ENCODE assay signal across 22 cellular contexts in the genomic region with DNA sequence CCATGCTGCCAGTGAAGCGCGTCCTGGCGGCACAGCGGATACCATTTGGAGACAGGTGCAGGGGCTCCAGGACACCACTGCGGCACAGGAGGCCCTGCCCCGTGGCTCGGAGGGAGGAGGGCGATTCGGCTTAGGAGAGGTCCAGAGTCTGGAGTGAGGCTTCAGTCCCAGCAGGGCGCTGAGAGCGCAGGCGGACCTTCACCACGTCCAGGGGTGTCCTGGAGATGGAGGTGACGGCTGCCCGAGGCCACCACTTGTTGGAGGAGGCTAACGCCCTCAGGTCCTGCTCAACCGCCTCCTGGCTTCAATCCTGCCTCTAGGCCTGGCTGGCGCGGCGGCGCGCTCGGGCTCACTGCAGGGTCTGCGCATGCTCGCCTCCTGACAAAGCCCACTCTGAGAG.
"Had no signal": no experiment of that assay in that cellular context is flagged by ENCODE, and none has a peak within 500 bp of the region (broad histone marks: within the 10 kb centered on the region; RNA-seq: fewer than 3 reads in every experiment).

No MANE protein-coding gene starts in this region.

- H3K4me1 Mint-ChIP-seq: nephron progenitor cell had no signal

- H3K36me3 ChIP-seq: esophagus squamous epithelium, gastrocnemius medialis, tibial artery had no signal

- H3K9me3 Mint-ChIP-seq: activated naive CD4-positive, alpha-beta T cell treated with anti-CD3 and anti-CD28 coated beads, Interleukin-2, amount 10 ng/mL, durations not matched to agents 7 days and 5 days; nephron progenitor cell; T-helper 2 cell treated with Interferon-gamma antibody and Interleukin-4, amounts not matched to agents 5 μg/mL and 100 μg/mL, for 36 hours had no signal

- H3K27me3 Mint-ChIP-seq: activated CD8-positive, alpha-beta memory T cell treated with anti-CD3 and anti-CD28 coated beads, Interleukin-2, amount 10 ng/mL, durations not matched to agents 7 days and 5 days; activated CD8-positive, alpha-beta T cell treated with anti-CD3 and anti-CD28 coated beads for 36 hours had no signal

- H3K9me3 ChIP-seq: esophagus squamous epithelium, gastrocnemius medialis, tibial artery had no signal

- H3K27ac Mint-ChIP-seq: activated CD4-positive, alpha-beta T cell treated with anti-CD3 and anti-CD28 coated beads, Interleukin-2, amount 10 ng/mL, durations not matched to agents 7 days and 5 days; activated CD8-positive, alpha-beta memory T cell treated with anti-CD3 and anti-CD28 coated beads, Interleukin-2, amount 10 ng/mL, durations not matched to agents 7 days and 5 days; activated CD8-positive, alpha-beta T cell treated with anti-CD3 and anti-CD28 coated beads for 36 hours; activated naive CD4-positive, alpha-beta T cell treated with anti-CD3 and anti-CD28 coated beads, Interleukin-2, amount 10 ng/mL, durations not matched to agents 7 days and 5 days; endodermal cell; nephron progenitor cell; T-helper 2 cell treated with Interferon-gamma antibody and Interleukin-4, amounts not matched to agents 5 μg/mL and 100 μg/mL, for 36 hours had no signal

- H3K27ac ChIP-seq: esophagus squamous epithelium, gastrocnemius medialis, tibial artery, VCaP had no signal

- H3K4me1 ChIP-seq: esophagus squamous epithelium, gastrocnemius medialis, tibial artery had no signal

- H3K36me3 Mint-ChIP-seq: activated naive CD4-positive, alpha-beta T cell treated with anti-CD3 and anti-CD28 coated beads, Interleukin-2, amount 10 ng/mL, durations not matched to agents 7 days and 5 days had no signal

- H3K4me3 Mint-ChIP-seq: activated CD4-positive, alpha-beta T cell treated with anti-CD3 and anti-CD28 coated beads, Interleukin-2, amount 10 ng/mL, durations not matched to agents 7 days and 5 days; activated CD8-positive, alpha-beta memory T cell treated with anti-CD3 and anti-CD28 coated beads, Interleukin-2, amount 10 ng/mL, durations not matched to agents 7 days and 5 days; activated CD8-positive, alpha-beta T cell treated with anti-CD3 and anti-CD28 coated beads for 36 hours; activated naive CD4-positive, alpha-beta T cell treated with anti-CD3 and anti-CD28 coated beads, Interleukin-2, amount 10 ng/mL, durations not matched to agents 7 days and 5 days; endodermal cell; nephron progenitor cell; T-helper 2 cell treated with Interferon-gamma antibody and Interleukin-4, amounts not matched to agents 5 μg/mL and 100 μg/mL, for 36 hours had no signal

- H3K27me3 ChIP-seq: esophagus squamous epithelium, gastrocnemius medialis, tibial artery had no signal

- ATAC-seq: activated CD4-positive, CD25-positive, alpha-beta regulatory T cell treated with anti-CD3 and anti-CD28 coated beads, Interleukin-2, amount 50 U/mL, for 24 hours; activated CD8-positive, alpha-beta memory T cell treated with anti-CD3 and anti-CD28 coated beads, Interleukin-2, amount 10 ng/mL, durations not matched to agents 7 days and 5 days; activated CD8-positive, alpha-beta T cell treated with anti-CD3 and anti-CD28 coated beads for 36 hours; gastrocnemius medialis; stimulated activated naive CD8-positive, alpha-beta T cell treated with anti-CD3 and anti-CD28 coated beads, Interleukin-15, Interleukin-2, amounts not matched to agents 100 U/mL and 50 U/mL, for 24 hours had no signal

- H3K4me3 ChIP-seq: esophagus squamous epithelium, gastrocnemius medialis, tibial artery had no signal

- DNase-seq: activated CD4-positive, alpha-beta T cell treated with anti-CD3 and anti-CD28 coated beads, Interleukin-2, amount 10 ng/mL, durations not matched to agents 7 days and 5 days; activated CD8-positive, alpha-beta memory T cell treated with anti-CD3 and anti-CD28 coated beads, Interleukin-2, amount 10 ng/mL, durations not matched to agents 7 days and 5 days; activated CD8-positive, alpha-beta T cell treated with anti-CD3 and anti-CD28 coated beads for 36 hours; activated effector memory CD4-positive, alpha-beta T cell treated with anti-CD3 and anti-CD28 coated beads, Interleukin-2, amount 50 U/mL, for 16 hours; activated naive CD4-positive, alpha-beta T cell treated with anti-CD3 and anti-CD28 coated beads, Interleukin-2, amount 10 ng/mL, durations not matched to agents 7 days and 5 days; activated T-cell treated with anti-CD3 and anti-CD28 coated beads for 4 hours; amygdala; cerebellar nuclear complex; cortex of kidney; endodermal cell; esophagus squamous epithelium; gastrocnemius medialis; hypothalamus; mesenchymal stem cell; nephron progenitor cell; occipital lobe; stimulated activated CD4-positive, alpha-beta T cell treated with anti-CD3 and anti-CD28 coated beads, Interleukin-4, amount 100 ng/mL, for 1 hour; stimulated activated naive CD8-positive, alpha-beta T cell treated with anti-CD3 and anti-CD28 coated beads, Interleukin-15, Interleukin-2, amounts not matched to agents 100 U/mL and 50 U/mL, for 24 hours; tibial artery had no signal
